In genomic region chr10:98659951-98660350, GRCh38 we compare ENCODE assay signal across 1 cellular context.
TF ChIP-seq lines count a peak whose summit lies in the region.

No MANE protein-coding gene starts in this region.

TF ChIP-seq in GM23338, 12 proteins besides CTCF, POLR2A, EP300 and RAD21 (continued from another document):
- no peak for TF ChIP-seq ZNF462 (CRISPR knock-in tag; IDR thresholded peaks at IDR 0.05)
- TF ChIP-seq ETS1 (IDR thresholded peaks at IDR 0.05), result no peak
- no peak for TF ChIP-seq REST (IDR thresholded peaks at IDR 0.05; ENCODE audit: unreplicated experiment)
- no peak for TF ChIP-seq CREB1 (CRISPR knock-in tag; IDR thresholded peaks at IDR 0.05; ENCODE audit: low read depth)
- TF ChIP-seq STAT1 (IDR thresholded peaks at IDR 0.05; ENCODE audit: unreplicated experiment), result no peak
- TF ChIP-seq NANOG (IDR thresholded peaks at IDR 0.05; ENCODE audit: borderline replicate concordance), result no peak
- no peak for TF ChIP-seq ZNF114 (CRISPR knock-in tag; IDR thresholded peaks at IDR 0.05)
- TF ChIP-seq JUNB (IDR thresholded peaks at IDR 0.05; ENCODE audit: unreplicated experiment), result no peak
